8 cellular contexts compared by ENCODE assay signal in the genomic region with DNA sequence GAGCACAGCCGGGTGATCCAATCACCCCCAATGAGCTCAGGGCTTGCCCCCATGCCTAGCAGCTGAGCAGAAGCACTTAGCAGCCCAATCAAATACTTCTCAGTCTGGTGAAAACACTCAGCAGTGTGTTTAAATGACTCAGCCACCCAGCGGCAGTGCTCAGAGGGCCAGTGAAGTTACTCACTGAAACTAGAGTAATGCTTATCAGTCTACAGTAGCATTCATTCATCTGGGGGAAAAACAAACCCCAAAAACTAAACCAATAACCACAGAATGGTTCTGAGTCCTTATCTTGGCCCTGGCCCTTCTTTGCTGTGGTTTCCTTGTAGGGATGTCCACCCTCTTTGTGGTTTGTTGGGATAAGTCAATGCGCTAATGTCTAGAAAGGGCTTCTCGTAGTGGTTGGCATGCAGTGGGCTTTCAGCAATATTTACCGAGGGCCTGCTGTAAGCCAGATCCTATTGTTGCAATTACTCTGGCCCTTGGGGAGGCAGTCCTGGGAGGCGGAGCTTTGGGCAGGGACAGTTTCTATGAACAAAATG. TPM values are rescaled to one million over a fixed set of nuclear protein-coding genes. Genes with fewer than 3 reads are reported as not detected.
DNase-seq lines count a peak whose midpoint lies in the region; ATAC-seq, FAIRE-seq and TF ChIP-seq lines count a peak whose summit lies in the region.

No MANE protein-coding gene starts in this region.

- H2AK5ac ChIP-seq in H1 (ENCODE audit: low read depth, low read length): no peak overlapping the region

- no peaks in the 10 kb centered on the region for H3K79me2 ChIP-seq in H1 (ENCODE audit: control insufficient read depth in 1 of 2, insufficient read depth in 2 of 2, low read length in 2 of 2)

- H2AFZ ChIP-seq in H1 (ENCODE audit: low read length): peak overlapping the region; percentile 58

- 82% methylated on average over 6 of the region's 6 CpGs; no CpG with 5 or more reads in 1 of the 2 experiments for WGBS in H1 (ENCODE audit: extremely low coverage in 1 of 2, insufficient coverage in 1 of 2, insufficient read length in 1 of 2, insufficient replicate concordance in 2 of 2, low coverage in 1 of 2, low lambda C conversion rate in 2 of 2, missing lambda C conversion rate in 1 of 2), 2 experiments

- H3K56ac ChIP-seq in H1 (replicated peaks; ENCODE audit: insufficient read length, low read depth, low read length): no peak overlapping the region

- H2BK120ac ChIP-seq in H1 (replicated peaks; ENCODE audit: low read depth, low read length): no peak overlapping the region

- no peak for TF ChIP-seq POLR2A in H54 (IDR thresholded peaks at IDR 0.05; ENCODE audit: low read depth, low read length)
- TF ChIP-seq POLR2A in H1 (IDR thresholded peaks at IDR 0.05; ENCODE audit: control extremely low read depth in 1 of 2, low read depth in 2 of 2, low read length in 2 of 2): no peak

- no peaks in the 10 kb centered on the region for H3K9me3 ChIP-seq in H1 (ENCODE audit: insufficient read depth in 2 of 2, low read depth in 1 of 2, low read length in 1 of 2)
- no peaks in the 10 kb centered on the region for H3K9me3 ChIP-seq in naive thymus-derived CD4-positive, alpha-beta T cell (ENCODE audit: control insufficient read depth in 2 of 3, low read length in 3 of 3)
- no peaks in the 10 kb centered on the region for H3K9me3 ChIP-seq in CD8-positive, alpha-beta T cell (ENCODE audit: low read length)

- H2BK20ac ChIP-seq in H1 (ENCODE audit: low read length): no peak overlapping the region

- no peaks in the 10 kb centered on the region for H3K27me3 ChIP-seq in H1 (replicated peaks in 1 of 4; ENCODE audit: control insufficient read depth in 3 of 4, extremely low read depth in 1 of 4, insufficient read depth in 3 of 4, low read length in 3 of 4)
- H3K27me3 ChIP-seq in naive thymus-derived CD4-positive, alpha-beta T cell (ENCODE audit: control insufficient read depth in 2 of 2, insufficient read depth in 2 of 2, low read length in 2 of 2): no peaks in the 10 kb centered on the region
- H3K27me3 ChIP-seq in CD8-positive, alpha-beta T cell (ENCODE audit: insufficient read depth, low read length): peaks cover 10% of the 10 kb centered on the region

- H3K23me2 ChIP-seq in H1 (ENCODE audit: low read depth, low read length): no peaks in the 10 kb centered on the region

- FAIRE-seq in H54 (lab: Jason Lieb, UNC): peak; percentile 98
- FAIRE-seq in H1 (lab: Jason Lieb, UNC): no peak

- H3K27ac Mint-ChIP-seq in activated T-cell treated with anti-CD3 and anti-CD28 coated beads, Interleukin-2, amount 50 U/mL, for 24 hours: peak overlapping the region; percentile 37
- no peak overlapping the region for H3K27ac Mint-ChIP-seq in naive thymus-derived CD4-positive, alpha-beta T cell
- no peak overlapping the region for H3K27ac Mint-ChIP-seq in CD8-positive, alpha-beta T cell
- H3K27ac Mint-ChIP-seq in CD14-positive monocyte: no peak overlapping the region

- no peaks in the 10 kb centered on the region for H3K36me3 Mint-ChIP-seq in activated T-cell treated with anti-CD3 and anti-CD28 coated beads, Interleukin-2, amount 50 U/mL, for 24 hours (ENCODE audit: low read depth)
- H3K36me3 Mint-ChIP-seq in naive thymus-derived CD4-positive, alpha-beta T cell: peaks cover 0 to 5% (median 0%) of the 10 kb centered on the region in 5 donors
- H3K36me3 Mint-ChIP-seq in CD8-positive, alpha-beta T cell: no peaks in the 10 kb centered on the region
- no peaks in the 10 kb centered on the region for H3K36me3 Mint-ChIP-seq in CD14-positive monocyte

- H2BK12ac ChIP-seq in H1 (ENCODE audit: low read depth, low read length): no peak overlapping the region

- H4K20me1 ChIP-seq in H1 (replicated peaks in 1 of 2; ENCODE audit: control insufficient read depth in 1 of 2, insufficient read depth in 2 of 2, low read length in 2 of 2): peaks cover 1% of the 10 kb centered on the region in 2 experiments

- H3K27ac ChIP-seq in H1 (ENCODE audit: low read depth, low read length): no peak overlapping the region
- no peak overlapping the region for H3K27ac ChIP-seq in naive thymus-derived CD4-positive, alpha-beta T cell (ENCODE audit: low read depth, low read length)
- H3K27ac ChIP-seq in CD8-positive, alpha-beta T cell (ENCODE audit: low read depth, low read length): no peak overlapping the region

- no peak overlapping the region for H2BK15ac ChIP-seq in H1 (ENCODE audit: low read length)

- H3K4me1 Mint-ChIP-seq in activated T-cell treated with anti-CD3 and anti-CD28 coated beads, Interleukin-2, amount 50 U/mL, for 24 hours (ENCODE audit: low read depth): peaks cover 3% of the 10 kb centered on the region
- no peaks in the 10 kb centered on the region for H3K4me1 Mint-ChIP-seq in naive thymus-derived CD4-positive, alpha-beta T cell
- H3K4me1 Mint-ChIP-seq in CD8-positive, alpha-beta T cell (ENCODE audit: low read depth): no peaks in the 10 kb centered on the region
- H3K4me1 Mint-ChIP-seq in CD14-positive monocyte: no peaks in the 10 kb centered on the region

- no peak overlapping the region for H4K5ac ChIP-seq in H1 (ENCODE audit: insufficient read length, low read depth, low read length)

- H3K4me3 Mint-ChIP-seq in activated T-cell treated with anti-CD3 and anti-CD28 coated beads, Interleukin-2, amount 50 U/mL, for 24 hours: no peak overlapping the region
- no peak overlapping the region for H3K4me3 Mint-ChIP-seq in naive thymus-derived CD4-positive, alpha-beta T cell
- H3K4me3 Mint-ChIP-seq in CD8-positive, alpha-beta T cell: no peak overlapping the region
- peak overlapping the region in 1 of 2 donors; percentile 37 for H3K4me3 Mint-ChIP-seq in CD14-positive monocyte

- peaks cover 84% of the 10 kb centered on the region for H3K27me3 Mint-ChIP-seq in activated T-cell treated with anti-CD3 and anti-CD28 coated beads, Interleukin-2, amount 50 U/mL, for 24 hours
- peaks cover 25 to 67% (median 51%) of the 10 kb centered on the region in 5 donors for H3K27me3 Mint-ChIP-seq in naive thymus-derived CD4-positive, alpha-beta T cell
- H3K27me3 Mint-ChIP-seq in CD8-positive, alpha-beta T cell (ENCODE audit: low read depth): peaks cover 45% of the 10 kb centered on the region
- H3K27me3 Mint-ChIP-seq in CD14-positive monocyte (ENCODE audit: low read depth in 3 of 3): peaks cover 44 to 68% (median 46%) of the 10 kb centered on the region in 3 donors

- intact Hi-C loops in naive thymus-derived CD4-positive, alpha-beta T cell (cut with micrococcal nuclease): no loop called here
- intact Hi-C loops in CD8-positive, alpha-beta T cell (cut with DNase I, micrococcal nuclease): no loop called here
- intact Hi-C loops in CD14-positive monocyte (cut with micrococcal nuclease): no loop called here

- no peaks in the 10 kb centered on the region for H3K79me1 ChIP-seq in H1 (ENCODE audit: low read depth, low read length)

- peaks cover 0 to 2% (median 0%) of the 10 kb centered on the region in 4 experiments; a peak in 2 of 7 replicates for H3K4me1 ChIP-seq in H1 (replicated peaks in 1 of 4; ENCODE audit: control insufficient read depth in 3 of 4, insufficient read depth in 4 of 4, low read length in 3 of 4)
- no peaks in the 10 kb centered on the region for H3K4me1 ChIP-seq in naive thymus-derived CD4-positive, alpha-beta T cell (ENCODE audit: control insufficient read depth in 2 of 2, insufficient read depth in 2 of 2, low read length in 2 of 2)
- H3K4me1 ChIP-seq in CD8-positive, alpha-beta T cell (ENCODE audit: insufficient read depth, low read length): no peaks in the 10 kb centered on the region

- H3K4me2 ChIP-seq in H1 (ENCODE audit: insufficient read depth in 1 of 2, low read depth in 2 of 2, low read length in 2 of 2): no peak overlapping the region

- no peak overlapping the region for H3K14ac ChIP-seq in H1 (ENCODE audit: insufficient read length)

- POLR2A ChIA-PET in H1 (lab: Charles Lee; ENCODE audit: partially characterized antibody): interaction anchor here (0.6 kb wide), 1 partner anchor 127 kb away, joined by 3 read pairs; no protein-coding TSS in a partner anchor
- POLR2A ChIA-PET in naive thymus-derived CD4-positive, alpha-beta T cell (lab: Charles Lee): no interaction called here
- POLR2A ChIA-PET in CD8-positive, alpha-beta T cell (lab: Charles Lee): no interaction called here

- H3K4me3 ChIP-seq in H1 (ENCODE audit: extremely low read depth in 1 of 4, insufficient read depth in 2 of 4, low read depth in 3 of 4, low read length in 4 of 4): no peak overlapping the region
- H3K4me3 ChIP-seq in naive thymus-derived CD4-positive, alpha-beta T cell (ENCODE audit: low read length): no peak overlapping the region
- H3K4me3 ChIP-seq in CD8-positive, alpha-beta T cell (ENCODE audit: low read depth, low read length): no peak overlapping the region

- CTCF ChIA-PET in H1 (lab: Charles Lee; ENCODE audit: partially characterized antibody): interaction anchor here (1.0 to 2.6 kb wide), 4 partner anchors 14 to 655 kb away, joined by 3 to 9 read pairs (median 6); no protein-coding TSS in a partner anchor
- CTCF ChIA-PET in naive thymus-derived CD4-positive, alpha-beta T cell (lab: Charles Lee): no interaction called here
- CTCF ChIA-PET in CD8-positive, alpha-beta T cell (lab: Charles Lee): no interaction called here

- TF ChIP-seq CTCF in H1 (IDR thresholded peaks at IDR 0.05; ENCODE audit: control extremely low read depth in 1 of 3, insufficient read depth in 1 of 3, low read depth in 1 of 3, low read length in 3 of 3): no peak
- TF ChIP-seq CTCF in CD8-positive, alpha-beta T cell (IDR thresholded peaks at IDR 0.05): no peak
- no peak for TF ChIP-seq CTCF in CD14-positive monocyte (IDR thresholded peaks at IDR 0.05)

- no peak for ATAC-seq in naive thymus-derived CD4-positive, alpha-beta T cell
- no peak for ATAC-seq in CD8-positive, alpha-beta T cell

- H3K36me3 ChIP-seq in H1 (ENCODE audit: control insufficient read depth in 2 of 4, insufficient read depth in 4 of 4, low read length in 3 of 4): no peaks in the 10 kb centered on the region
- no peaks in the 10 kb centered on the region for H3K36me3 ChIP-seq in naive thymus-derived CD4-positive, alpha-beta T cell (ENCODE audit: control insufficient read depth in 2 of 3, insufficient read depth in 3 of 3, low read length in 3 of 3)
- H3K36me3 ChIP-seq in CD8-positive, alpha-beta T cell (ENCODE audit: insufficient read depth, low read length): no peaks in the 10 kb centered on the region

- peak overlapping the region; percentile 38; the same call in 1 of the 2 replicates for H3K18ac ChIP-seq in H1 (ENCODE audit: extremely low read depth, low read length)

- no peak overlapping the region for H3K9ac ChIP-seq in H1 (replicated peaks in 1 of 4; ENCODE audit: extremely low read depth in 1 of 4, low read depth in 3 of 4, low read length in 3 of 4)

- H4K8ac ChIP-seq in H1 (ENCODE audit: extremely low read depth, insufficient read depth, low read length): no peak overlapping the region

- no peak for TF ChIP-seq EP300 in H1 (IDR thresholded peaks at IDR 0.05; ENCODE audit: borderline replicate concordance in 1 of 2, low read depth in 2 of 2, low read length in 2 of 2)

- peaks cover 4% of the 10 kb centered on the region for H3K9me3 Mint-ChIP-seq in activated T-cell treated with anti-CD3 and anti-CD28 coated beads, Interleukin-2, amount 50 U/mL, for 24 hours
- peaks cover 0 to 5% (median 3%) of the 10 kb centered on the region in 11 donors for H3K9me3 Mint-ChIP-seq in naive thymus-derived CD4-positive, alpha-beta T cell
- H3K9me3 Mint-ChIP-seq in CD8-positive, alpha-beta T cell: no peaks in the 10 kb centered on the region
- peaks cover 0 to 12% (median 5%) of the 10 kb centered on the region in 7 donors for H3K9me3 Mint-ChIP-seq in CD14-positive monocyte

- no peak for DNase-seq in activated T-cell treated with anti-CD3 and anti-CD28 coated beads, Interleukin-2, amount 50 U/mL, for 24 hours
- DNase-seq in activated T-cell treated with anti-CD3 and anti-CD28 coated beads for 4 hours (no peak), H54 (ENCODE audit: insufficient read length, low spot score) (peak; percentile 95), M059J (ENCODE audit: low read depth) (peak; percentile 98), H1 (ENCODE audit: low read depth in 1 of 2, low spot score in 2 of 2) (no peak), CD14-positive monocyte (ENCODE audit: low spot score) (no peak)
- DNase-seq in naive thymus-derived CD4-positive, alpha-beta T cell: no peak
- no peak for DNase-seq in CD8-positive, alpha-beta T cell

- H2BK5ac ChIP-seq in H1 (ENCODE audit: low read depth, low read length): no peak overlapping the region

- TF ChIP-seq RAD21 in H1 (IDR thresholded peaks at IDR 0.05 in 1 of 2, conservative IDR thresholded peaks at IDR 0.05 in 1 of 2; ENCODE audit: low read depth in 2 of 2, low read length in 2 of 2): no peak

- no peak overlapping the region for H3K23ac ChIP-seq in H1 (ENCODE audit: insufficient read length)

- H3K4ac ChIP-seq in H1 (replicated peaks; ENCODE audit: insufficient read length, low read depth, low read length): no peak overlapping the region

- no peak overlapping the region for H4K91ac ChIP-seq in H1 (replicated peaks; ENCODE audit: insufficient read length, low read length)

RNA-seq across cellular contexts. Expression of a gene that starts 43.2 kb away (rescaled TPM):
- total RNA-seq in M059J (2014; rRNA removed; shearing (Covaris generic)): 2.9 and 5.3 TPM in 2 replicates
- total RNA-seq in H1 (2021; fragmentation: NEBNext Ultra II Directional; extraction: Animal tissue kit (Norgen Biotek cat#: 25700)): 0.11 and 0.17 TPM in 2 replicates
- polyA plus RNA-seq in H1 (2011; rRNA removed) (0.72 and 0.86 TPM in 2 replicates), CD14-positive monocyte (not detected)
- polyA plus RNA-seq in H1 (2011; cell fraction: cytosol; rRNA removed): 0.66 TPM
- 0.20 TPM for polyA plus RNA-seq in H1 (2011; cell fraction: nucleus; rRNA removed)
- polyA plus RNA-seq in H1 (2012, experiment 1 of 2): 0.31 to 0.59 TPM (median 0.37 TPM) in 3 of 4 replicates, not detected in the other
- polyA plus RNA-seq in H1 (2012, experiment 2 of 2): 0.66 TPM
- polyA plus RNA-seq in H1 (2013, experiment 1 of 2): 0.34 TPM
- polyA plus RNA-seq in H1 (2013, experiment 2 of 2): 0.20 TPM
- polyA minus RNA-seq in H1 (2011; rRNA and poly(A)+ RNA removed): 0.49 TPM in 1 of 2 replicates, not detected in the other
- polyA minus RNA-seq in H1 (2011; cell fraction: cytosol; rRNA and poly(A)+ RNA removed): not detected
- 0.50 TPM for polyA minus RNA-seq in H1 (2011; cell fraction: nucleus; rRNA and poly(A)+ RNA removed)
- total RNA-seq in naive thymus-derived CD4-positive, alpha-beta T cell: not detected
- not detected for polyA plus RNA-seq in naive thymus-derived CD4-positive, alpha-beta T cell
- total RNA-seq in CD8-positive, alpha-beta T cell: not detected

Comparison
In these comparisons a context has a peak if more than half of its experiments do, and no peak if none do; other contexts are left out.
1. DNase-seq: peak in H54 (single experiment) and M059J (single experiment); none in activated T-cell treated with anti-CD3 and anti-CD28 coated beads, Interleukin-2, amount 50 U/mL, for 24 hours (single experiment), activated T-cell treated with anti-CD3 and anti-CD28 coated beads for 4 hours (single experiment), H1 (0 of 2), naive thymus-derived CD4-positive, alpha-beta T cell (0 of 9), CD8-positive, alpha-beta T cell (0 of 7) and CD14-positive monocyte (single experiment).